In the genomic region with DNA sequence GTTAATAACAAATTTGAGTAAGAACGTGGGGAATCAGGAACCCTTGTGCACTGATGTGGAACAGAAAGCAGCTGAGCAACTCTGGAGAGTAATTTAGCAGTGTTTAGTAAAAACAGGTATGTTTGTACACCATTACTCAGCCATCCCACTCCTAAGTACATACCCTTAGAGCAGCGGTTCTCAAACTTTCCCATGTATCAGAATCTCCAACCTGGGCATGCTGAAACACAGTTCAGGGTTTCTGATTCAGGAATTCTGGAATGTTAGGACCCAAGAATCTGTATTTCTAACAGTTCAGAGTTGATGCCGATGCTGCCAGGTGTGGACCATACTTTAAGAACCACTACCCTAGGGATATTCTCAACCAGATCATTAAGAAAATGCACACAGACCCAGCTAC, we compare ENCODE assay signal across 19 cellular contexts. TPM values are rescaled to one million over a fixed set of nuclear protein-coding genes. Genes with fewer than 3 reads are reported as not detected.
DNase-seq lines count a peak whose midpoint lies in the region; ATAC-seq, FAIRE-seq and TF ChIP-seq lines count a peak whose summit lies in the region.
"Had no signal": no experiment of that assay in that cellular context is flagged by ENCODE, and none has a peak within 500 bp of the region (broad histone marks: within the 10 kb centered on the region; RNA-seq: fewer than 3 reads in every experiment).

No MANE protein-coding gene starts in this region.

- peak; percentile 16 for ATAC-seq in activated CD4-positive, alpha-beta T cell treated with anti-CD3 and anti-CD28 coated beads for 36 hours
- ATAC-seq in stimulated activated effector memory CD8-positive, alpha-beta T cell treated with anti-CD3 and anti-CD28 coated beads, Interleukin-12 subunit alpha, Interleukin-12 subunit beta, amount 100 ng/mL, for 72 hours = no peak
- no peak for ATAC-seq in HG02840 (IDR thresholded peaks at IDR 0.05; ENCODE audit: low FRiP score, unreplicated experiment)
- ATAC-seq: lower lobe of right lung had no signal

- 0 out of 2 replicates have a peak overlapping the region, but pooled peaks have one; percentile 21 for H3K27ac ChIP-seq in H1 (ENCODE audit: low read depth, low read length)
- H3K27ac ChIP-seq: colonic mucosa, lower lobe of right lung had no signal

- peak overlapping the region; percentile 79; the same call in 1 of the 2 replicates for H2BK5ac ChIP-seq in H1 (ENCODE audit: low read depth, low read length)

- H4K91ac ChIP-seq in H1 (replicated peaks; ENCODE audit: insufficient read length, low read length) = peak overlapping the region; percentile 8

- POLR2A ChIA-PET in activated CD4-positive, alpha-beta T cell treated with anti-CD3 and anti-CD28 coated beads for 36 hours (lab: Charles Lee) = no interaction called here
- POLR2A ChIA-PET in H1 (lab: Charles Lee; ENCODE audit: partially characterized antibody) = interaction anchor here (1.9 kb wide), 1 partner anchor 11 kb away, joined by 6 read pairs; no protein-coding TSS in a partner anchor

- peak overlapping the region; percentile 76 for H2BK120ac ChIP-seq in H1 (replicated peaks; ENCODE audit: low read depth, low read length)

- CTCF ChIA-PET in activated CD4-positive, alpha-beta T cell treated with anti-CD3 and anti-CD28 coated beads for 36 hours (lab: Charles Lee) = interaction anchor here (1.4 kb wide), 1 partner anchor 42 kb away, joined by 3 read pairs; no protein-coding TSS in a partner anchor
- CTCF ChIA-PET in H1 (lab: Charles Lee; ENCODE audit: partially characterized antibody) = interaction anchor here (1.0 to 1.7 kb wide), 3 partner anchors 42 to 56 kb away, joined by 3 to 4 read pairs (median 3); no protein-coding TSS in a partner anchor

- H4K5ac ChIP-seq in H1 (ENCODE audit: insufficient read length, low read depth, low read length) = peak overlapping the region; percentile 59

- H3K27me3 ChIP-seq in H1 (replicated peaks in 1 of 4; ENCODE audit: control insufficient read depth in 3 of 4, extremely low read depth in 1 of 4, insufficient read depth in 3 of 4, low read length in 3 of 4) = no peaks in the 10 kb centered on the region; a peak in 1 of 7 replicates
- H3K27me3 ChIP-seq: colonic mucosa had no signal

- no peak for TF ChIP-seq POLR2A in H1 (IDR thresholded peaks at IDR 0.05; ENCODE audit: control extremely low read depth in 1 of 2, low read depth in 2 of 2, low read length in 2 of 2)

- H3K14ac ChIP-seq in H1 (ENCODE audit: insufficient read length) = no peak overlapping the region

- H3K36me3 Mint-ChIP-seq in activated CD4-positive, alpha-beta T cell treated with anti-CD3 and anti-CD28 coated beads for 36 hours (ENCODE audit: low read depth) = no peaks in the 10 kb centered on the region
- H3K36me3 Mint-ChIP-seq in stimulated activated effector memory CD8-positive, alpha-beta T cell treated with anti-CD3 and anti-CD28 coated beads, Interleukin-12 subunit alpha, Interleukin-12 subunit beta, amount 100 ng/mL, for 72 hours = peaks cover 9% of the 10 kb centered on the region

- no peak overlapping the region; the same call in 1 of the 2 replicates for H3K18ac ChIP-seq in H1 (ENCODE audit: extremely low read depth, low read length)

- peaks cover 2 to 14% of the 10 kb centered on the region in 2 experiments for H4K20me1 ChIP-seq in H1 (replicated peaks in 1 of 2; ENCODE audit: control insufficient read depth in 1 of 2, insufficient read depth in 2 of 2, low read length in 2 of 2)

- H3K4me1 ChIP-seq in H1 (replicated peaks in 1 of 4; ENCODE audit: control insufficient read depth in 3 of 4, insufficient read depth in 4 of 4, low read length in 3 of 4) = peaks cover 15 to 38% (median 26%) of the 10 kb centered on the region in 4 experiments

- no peak overlapping the region for H2BK15ac ChIP-seq in H1 (ENCODE audit: low read length)

- intact Hi-C loops in activated CD4-positive, alpha-beta T cell treated with anti-CD3 and anti-CD28 coated beads for 36 hours (cut with DNase I, micrococcal nuclease) = no loop called here

- no peak overlapping the region for H2BK12ac ChIP-seq in H1 (ENCODE audit: low read depth, low read length)

- no peak overlapping the region for H2AFZ ChIP-seq in H1 (ENCODE audit: low read length)

- H3K4me3 ChIP-seq in H1 (ENCODE audit: extremely low read depth in 1 of 4, insufficient read depth in 2 of 4, low read depth in 3 of 4, low read length in 4 of 4) = peak overlapping the region in 1 of 4 experiments; percentile 42; a peak in 2 of 8 replicates
- H3K4me3 ChIP-seq: colonic mucosa, lower lobe of right lung had no signal

- no peak for TF ChIP-seq RAD21 in H1 (IDR thresholded peaks at IDR 0.05 in 1 of 2, conservative IDR thresholded peaks at IDR 0.05 in 1 of 2; ENCODE audit: low read depth in 2 of 2, low read length in 2 of 2)

- no peak overlapping the region for H3K23ac ChIP-seq in H1 (ENCODE audit: insufficient read length)

- no peak for TF ChIP-seq EP300 in H1 (IDR thresholded peaks at IDR 0.05; ENCODE audit: borderline replicate concordance in 1 of 2, low read depth in 2 of 2, low read length in 2 of 2)

- H2AK5ac ChIP-seq in H1 (ENCODE audit: low read depth, low read length) = 0 out of 2 replicates have a peak overlapping the region, but pooled peaks have one; percentile 45

- H3K79me1 ChIP-seq in H1 (ENCODE audit: low read depth, low read length) = peaks cover 6% of the 10 kb centered on the region; the same call in 1 of the 2 replicates

- no peaks in the 10 kb centered on the region for H3K9me3 Mint-ChIP-seq in activated CD4-positive, alpha-beta T cell treated with anti-CD3 and anti-CD28 coated beads for 36 hours (ENCODE audit: low read depth)
- no peaks in the 10 kb centered on the region for H3K9me3 Mint-ChIP-seq in stimulated activated effector memory CD8-positive, alpha-beta T cell treated with anti-CD3 and anti-CD28 coated beads, Interleukin-12 subunit alpha, Interleukin-12 subunit beta, amount 100 ng/mL, for 72 hours

- H3K4me1 Mint-ChIP-seq in activated CD4-positive, alpha-beta T cell treated with anti-CD3 and anti-CD28 coated beads for 36 hours = peaks cover 45% of the 10 kb centered on the region
- peaks cover 48% of the 10 kb centered on the region for H3K4me1 Mint-ChIP-seq in stimulated activated effector memory CD8-positive, alpha-beta T cell treated with anti-CD3 and anti-CD28 coated beads, Interleukin-12 subunit alpha, Interleukin-12 subunit beta, amount 100 ng/mL, for 72 hours

- H3K4ac ChIP-seq in H1 (replicated peaks; ENCODE audit: insufficient read length, low read depth, low read length) = no peak overlapping the region

- no peak overlapping the region for H3K56ac ChIP-seq in H1 (replicated peaks; ENCODE audit: insufficient read length, low read depth, low read length)

- TF ChIP-seq CTCF in H1 (IDR thresholded peaks at IDR 0.05; ENCODE audit: control extremely low read depth in 1 of 3, insufficient read depth in 1 of 3, low read depth in 1 of 3, low read length in 3 of 3) = no peak

- 0 out of 2 replicates have a peak overlapping the region, but pooled peaks have one; percentile 29 for H2BK20ac ChIP-seq in H1 (ENCODE audit: low read length)

- no peak overlapping the region for H3K4me3 Mint-ChIP-seq in activated CD4-positive, alpha-beta T cell treated with anti-CD3 and anti-CD28 coated beads for 36 hours
- H3K4me3 Mint-ChIP-seq in stimulated activated effector memory CD8-positive, alpha-beta T cell treated with anti-CD3 and anti-CD28 coated beads, Interleukin-12 subunit alpha, Interleukin-12 subunit beta, amount 100 ng/mL, for 72 hours = no peak overlapping the region

- peak overlapping the region; percentile 48 to 67 for H3K4me2 ChIP-seq in H1 (ENCODE audit: insufficient read depth in 1 of 2, low read depth in 2 of 2, low read length in 2 of 2)

- H3K23me2 ChIP-seq in H1 (ENCODE audit: low read depth, low read length) = peaks cover 9% of the 10 kb centered on the region

- H3K79me2 ChIP-seq in H1 (ENCODE audit: control insufficient read depth in 1 of 2, insufficient read depth in 2 of 2, low read length in 2 of 2) = peaks cover 0 to 84% of the 10 kb centered on the region in 2 experiments

- no peak for DNase-seq in activated CD4-positive, alpha-beta T cell treated with anti-CD3 and anti-CD28 coated beads for 36 hours
- DNase-seq in activated CD4-positive, alpha-beta T cell treated with anti-CD3 and anti-CD28 coated beads for 4 hours = no peak
- DNase-seq in NCI-H69 (lab: John Stamatoyannopoulos, UW) (peak; percentile 12), H1 (ENCODE audit: low read depth in 1 of 2, low spot score in 2 of 2) (no peak), renal cortical epithelial cell (ENCODE audit: low read depth) (peak; percentile 84)
- DNase-seq in stimulated activated effector memory CD8-positive, alpha-beta T cell treated with anti-CD3 and anti-CD28 coated beads, Interleukin-12 subunit alpha, Interleukin-12 subunit beta, amount 100 ng/mL, for 72 hours (ENCODE audit: low spot score in 2 of 2) = no peak
- DNase-seq in stimulated activated naive CD4-positive, alpha-beta T cell (lab: John Stamatoyannopoulos, UW) = no peak
- DNase-seq: colonic mucosa; erythroblast; GF-D8; HCEC 1CT; lower lobe of right lung; NCI-H1694 treated with DMSO at 0.1 percent for 48 hours; NCI-H524 treated with DMSO at 0.1 percent for 48 hours; Right ventricle myocardium superior; stimulated activated CD4-positive, alpha-beta T cell treated with anti-CD3 and anti-CD28 coated beads, Interleukin-4, amount 100 ng/mL, for 24 hours; T1000 had no signal

- no peak overlapping the region for H4K8ac ChIP-seq in H1 (ENCODE audit: extremely low read depth, insufficient read depth, low read length)

- H3K9me3 ChIP-seq in H1 (ENCODE audit: insufficient read depth in 2 of 2, low read depth in 1 of 2, low read length in 1 of 2) = no peaks in the 10 kb centered on the region
- H3K9me3 ChIP-seq: colonic mucosa, lower lobe of right lung had no signal

- peak overlapping the region; percentile 11 for H3K27ac Mint-ChIP-seq in activated CD4-positive, alpha-beta T cell treated with anti-CD3 and anti-CD28 coated beads for 36 hours
- no peak overlapping the region for H3K27ac Mint-ChIP-seq in stimulated activated effector memory CD8-positive, alpha-beta T cell treated with anti-CD3 and anti-CD28 coated beads, Interleukin-12 subunit alpha, Interleukin-12 subunit beta, amount 100 ng/mL, for 72 hours

- no peak overlapping the region for H3K9ac ChIP-seq in H1 (replicated peaks in 1 of 4; ENCODE audit: extremely low read depth in 1 of 4, low read depth in 3 of 4, low read length in 3 of 4)

- no peaks in the 10 kb centered on the region for H3K27me3 Mint-ChIP-seq in activated CD4-positive, alpha-beta T cell treated with anti-CD3 and anti-CD28 coated beads for 36 hours

- 60% methylated on average over 3 of the region's 3 CpGs; no CpG with 5 or more reads in 1 of the 2 experiments for WGBS in H1 (ENCODE audit: extremely low coverage in 1 of 2, insufficient coverage in 1 of 2, insufficient read length in 1 of 2, insufficient replicate concordance in 2 of 2, low coverage in 1 of 2, low lambda C conversion rate in 2 of 2, missing lambda C conversion rate in 1 of 2), 2 experiments

- FAIRE-seq in H1 (lab: Jason Lieb, UNC) = no peak
- FAIRE-seq: A204.1 had no signal

- no peaks in the 10 kb centered on the region for H3K36me3 ChIP-seq in H1 (ENCODE audit: control insufficient read depth in 2 of 4, insufficient read depth in 4 of 4, low read length in 3 of 4)
- H3K36me3 ChIP-seq: colonic mucosa, lower lobe of right lung had no signal

RNA-seq across cellular contexts. Expression of a gene that starts 5.1 kb away (rescaled TPM):
- total RNA-seq in activated CD4-positive, alpha-beta T cell treated with anti-CD3 and anti-CD28 coated beads for 36 hours = 1 to 10 TPM; 7.5 to 9.0 TPM
- 12.7 and 15.6 TPM in 2 replicates for total RNA-seq in H1 (2021; fragmentation: NEBNext Ultra II Directional; extraction: Animal tissue kit (Norgen Biotek cat#: 25700))
- 4.8 and 6.0 TPM in 2 replicates for polyA plus RNA-seq in H1 (2011; rRNA removed)
- 6.7 TPM for polyA plus RNA-seq in H1 (2011; cell fraction: cytosol; rRNA removed)
- polyA plus RNA-seq in H1 (2011; cell fraction: nucleus; rRNA removed) = 12.3 TPM
- 9.0 to 10.5 TPM (median 10.5 TPM) in 4 replicates for polyA plus RNA-seq in H1 (2012, experiment 1 of 2)
- 1.3 TPM for polyA plus RNA-seq in H1 (2012, experiment 2 of 2)
- 8.1 TPM for polyA plus RNA-seq in H1 (2013, experiment 1 of 2)
- 8.7 TPM for polyA plus RNA-seq in H1 (2013, experiment 2 of 2)
- polyA minus RNA-seq in H1 (2011; rRNA and poly(A)+ RNA removed) = 14.5 and 14.8 TPM in 2 replicates
- polyA minus RNA-seq in H1 (2011; cell fraction: cytosol; rRNA and poly(A)+ RNA removed) = 14.5 TPM
- 58.9 TPM for polyA minus RNA-seq in H1 (2011; cell fraction: nucleus; rRNA and poly(A)+ RNA removed)
- total RNA-seq in renal cortical epithelial cell = 43.5 and 59.6 TPM in 2 replicates

Comparison
In these comparisons a context has a peak if more than half of its experiments do, and no peak if none do; other contexts are left out.
1. DNase-seq: peak in NCI-H69 (single experiment) and renal cortical epithelial cell (single experiment); none in activated CD4-positive, alpha-beta T cell treated with anti-CD3 and anti-CD28 coated beads for 36 hours (single experiment), activated CD4-positive, alpha-beta T cell treated with anti-CD3 and anti-CD28 coated beads for 4 hours (0 of 2), H1 (0 of 2), stimulated activated effector memory CD8-positive, alpha-beta T cell treated with anti-CD3 and anti-CD28 coated beads, Interleukin-12 subunit alpha, Interleukin-12 subunit beta, amount 100 ng/mL, for 72 hours (0 of 2) and stimulated activated naive CD4-positive, alpha-beta T cell (0 of 6).